ENCODE assay signal across 10 cellular contexts in the genomic region with DNA sequence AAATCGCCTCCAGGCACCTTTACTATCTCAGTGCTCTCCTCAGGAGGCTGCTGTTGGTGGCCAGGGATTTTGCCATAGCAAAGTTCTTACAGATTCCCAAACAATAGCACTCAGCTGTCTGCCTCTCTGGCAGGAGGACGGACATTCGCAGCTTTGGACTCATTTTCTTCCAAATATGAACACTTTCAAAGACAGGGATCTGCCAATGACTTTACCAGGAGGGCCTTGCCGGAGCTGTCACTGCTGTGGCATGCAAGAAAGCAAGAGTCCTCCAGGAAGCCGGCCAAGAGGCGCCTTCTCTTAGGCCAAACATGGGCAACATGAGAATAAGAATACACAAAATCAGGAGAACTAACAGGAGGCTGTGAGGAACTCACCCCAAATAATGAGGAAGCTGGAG. TPM values are rescaled to one million over a fixed set of nuclear protein-coding genes. Genes with fewer than 3 reads are reported as not detected.
DNase-seq lines count a peak whose midpoint lies in the region; ATAC-seq and TF ChIP-seq lines count a peak whose summit lies in the region.
"Had no signal": no experiment of that assay in that cellular context is flagged by ENCODE, and none has a peak within 500 bp of the region (broad histone marks: within the 10 kb centered on the region; RNA-seq: fewer than 3 reads in every experiment).

No MANE protein-coding gene starts in this region.

- no peak overlapping the region for H4K91ac ChIP-seq in neuronal stem cell (ENCODE audit: low read depth, low read length, poor library complexity)

- H2BK15ac ChIP-seq in neuronal stem cell (ENCODE audit: low read length): no peak overlapping the region

- H3K36me3 ChIP-seq in GM23248 (ENCODE audit: low read depth) (no peaks in the 10 kb centered on the region), colonic mucosa (no peaks in the 10 kb centered on the region), neuronal stem cell (replicated peaks in 1 of 2; ENCODE audit: control insufficient read depth in 2 of 2, insufficient read depth in 2 of 2, low read length in 2 of 2) (no peaks in the 10 kb centered on the region)

- H3K4ac ChIP-seq in neuronal stem cell (ENCODE audit: low read length): no peak overlapping the region

- intact Hi-C loops in colonic mucosa (cut with DNase I): no loop called here

- H3K79me2 ChIP-seq in GM23248 (ENCODE audit: insufficient read depth): 0 out of 2 replicates have a peak, but pooled peaks cover 2% of the 10 kb centered on the region

- H3K9me3 ChIP-seq in GM23248 (ENCODE audit: low read depth) (no peaks in the 10 kb centered on the region), colonic mucosa (no peaks in the 10 kb centered on the region), neuronal stem cell (replicated peaks in 1 of 2; ENCODE audit: control insufficient read depth in 2 of 2, insufficient read depth in 1 of 2, low read depth in 1 of 2, low read length in 2 of 2) (peaks cover 0 to under 1% of the 10 kb centered on the region in 2 donors)

- no peak overlapping the region for H2BK12ac ChIP-seq in neuronal stem cell (ENCODE audit: low read length)

- no peak overlapping the region for H3K18ac ChIP-seq in neuronal stem cell (ENCODE audit: low read length)

- H3K9me2 ChIP-seq in GM23248 (ENCODE audit: insufficient read depth): no peaks in the 10 kb centered on the region

- H3F3A ChIP-seq in GM23248 (ENCODE audit: insufficient read depth): peaks cover 62% of the 10 kb centered on the region

- no peaks in the 10 kb centered on the region for H3K27me3 ChIP-seq in GM23248 (replicated peaks; ENCODE audit: insufficient read depth)
- no peaks in the 10 kb centered on the region for H3K27me3 ChIP-seq in colonic mucosa
- H3K27me3 ChIP-seq in neuronal stem cell (ENCODE audit: control insufficient read depth in 3 of 3, insufficient read depth in 3 of 3, low read depth in 1 of 3, low read length in 3 of 3): peaks cover 0 to 34% (median 0%) of the 10 kb centered on the region in 3 experiments

- POLR2A ChIA-PET in AG04449 (lab: Yijun Ruan, JAX): interaction anchor here (1.1 to 1.6 kb wide), 2 partner anchors 10 to 25 kb away, joined by 3 to 5 read pairs; no protein-coding TSS in a partner anchor

- no peak overlapping the region for H2BK5ac ChIP-seq in neuronal stem cell (ENCODE audit: low read length)

- no peaks in the 10 kb centered on the region for H4K20me1 ChIP-seq in GM23248 (ENCODE audit: insufficient read depth)

- no peak for TF ChIP-seq CTCF in AG04449 (IDR thresholded peaks at IDR 0.05; ENCODE audit: insufficient read depth, low read length, missing control alignments)
- no peak for TF ChIP-seq CTCF in colonic mucosa (IDR thresholded peaks at IDR 0.05)

- H2AFZ ChIP-seq in GM23248: peak overlapping the region; percentile 28; the same call in 1 of the 2 replicates
- H2AFZ ChIP-seq in neuronal stem cell (ENCODE audit: low read length): no peak overlapping the region

- peak overlapping the region; percentile 72 for H3K27ac ChIP-seq in GM23248
- H3K27ac ChIP-seq in colonic mucosa: no peak overlapping the region
- H3K27ac ChIP-seq in neuronal stem cell (replicated peaks; ENCODE audit: low read length): no peak overlapping the region

- peak overlapping the region; percentile 22 for H2AK5ac ChIP-seq in neuronal stem cell (ENCODE audit: low read depth, low read length)

- H2BK120ac ChIP-seq in neuronal stem cell (ENCODE audit: low read depth, low read length): no peak overlapping the region

- WGBS in GM23248 (ENCODE audit: low coverage in 1 of 2, low lambda C conversion rate in 2 of 2, missing lambda C conversion rate in 2 of 2), 2 experiments: 8 to 11% methylated on average over 6 of the region's 6 CpGs
- WGBS in neuronal stem cell (ENCODE audit: extremely low coverage in 2 of 2, insufficient read length in 2 of 2, insufficient replicate concordance in 1 of 2), 2 donors: no CpG with 5 or more reads among the region's 6 CpGs

- H3K9ac ChIP-seq in GM23248 (peak overlapping the region; percentile 24; the same call in 1 of the 2 replicates), colonic mucosa (ENCODE audit: low read depth in 2 of 2, low read length in 2 of 2) (no peak overlapping the region), neuronal stem cell (ENCODE audit: low read depth, low read length, poor library complexity) (no peak overlapping the region)

- no peak overlapping the region for H4K8ac ChIP-seq in neuronal stem cell (ENCODE audit: low read depth, low read length)

- H3K14ac ChIP-seq in neuronal stem cell (ENCODE audit: low read length): no peak overlapping the region

- H3K79me1 ChIP-seq in neuronal stem cell (ENCODE audit: low read depth, low read length): no peaks in the 10 kb centered on the region

- no peak overlapping the region for H3K23ac ChIP-seq in neuronal stem cell (ENCODE audit: low read depth, low read length, poor library complexity)

- ATAC-seq in HG02938 (IDR thresholded peaks at IDR 0.05; ENCODE audit: unreplicated experiment): no peak
- ATAC-seq in HG02571 (IDR thresholded peaks at IDR 0.05; ENCODE audit: unreplicated experiment): no peak
- ATAC-seq in HG03469 (IDR thresholded peaks at IDR 0.05; ENCODE audit: unreplicated experiment): no peak

- DNase-seq in AG04449 (ENCODE audit: low read depth, low spot score): peak; percentile 73
- DNase-seq in GM23248: peak; percentile 93
- peak; percentile 18 for DNase-seq in colonic mucosa
- no peak for DNase-seq in neuronal stem cell (ENCODE audit: low spot score)
- no peak for DNase-seq in activated CD4-positive, CD25-positive, alpha-beta regulatory T cell (lab: John Stamatoyannopoulos, UW)
- DNase-seq: activated naive CD4-positive, alpha-beta T cell treated with anti-CD3 and anti-CD28 coated beads, Interleukin-2, amount 50 U/mL, for 16 hours; AML-193 had no signal

- H3K4me2 ChIP-seq in GM23248 (ENCODE audit: unreplicated experiment): peak overlapping the region; percentile 44
- no peak overlapping the region for H3K4me2 ChIP-seq in neuronal stem cell (ENCODE audit: insufficient read depth, low read length, poor library complexity, severe bottlenecking)

- in situ Hi-C loops in GM23248 (cut with MboI): no loop called here

- no peak overlapping the region for H3K4me3 ChIP-seq in AG04449 (ENCODE audit: low read depth, low read length)
- H3K4me3 ChIP-seq in GM23248: no peak overlapping the region
- H3K4me3 ChIP-seq in colonic mucosa: no peak overlapping the region
- H3K4me3 ChIP-seq in neuronal stem cell (ENCODE audit: low read length in 2 of 2): no peak overlapping the region

- peaks cover 52% of the 10 kb centered on the region for H3K4me1 ChIP-seq in GM23248 (ENCODE audit: insufficient read depth)
- H3K4me1 ChIP-seq in colonic mucosa: no peaks in the 10 kb centered on the region
- H3K4me1 ChIP-seq in neuronal stem cell (ENCODE audit: control insufficient read depth in 2 of 2, insufficient read depth in 1 of 2, low read depth in 1 of 2, low read length in 2 of 2): no peaks in the 10 kb centered on the region

- CTCF ChIA-PET in AG04449 (lab: Yijun Ruan, JAX): interaction anchor here (0.7 to 2.9 kb wide), 4 partner anchors 23 to 121 kb away, joined by 3 to 8 read pairs (median 4); no protein-coding TSS in a partner anchor

RNA-seq across cellular contexts. Expression of a gene that starts 39.5 kb away (rescaled TPM):
- 998 and 1,035 TPM in 2 replicates for total RNA-seq in GM23248 (2014; rRNA removed; shearing (Covaris generic))
- polyA plus RNA-seq in GM23248 (2016; fragmentation: Nextera tagmentation; extraction: Ambion mirVana): 822 and 865 TPM in 2 replicates
- 100 to 1,000 TPM; 118 to 121 TPM for total RNA-seq in colonic mucosa
- polyA plus RNA-seq in neuronal stem cell (2013, experiment 1 of 2): 34.2 TPM
- 33.8 TPM for polyA plus RNA-seq in neuronal stem cell (2013, experiment 2 of 2)

Comparison
In these comparisons a context has a peak if more than half of its experiments do, and no peak if none do; other contexts are left out.
1. DNase-seq: peak in AG04449 (single experiment), GM23248 (single experiment) and colonic mucosa (single experiment); none in neuronal stem cell (single experiment) and activated CD4-positive, CD25-positive, alpha-beta regulatory T cell (0 of 4).